Comparison of ENCODE assay signal across 8 cellular contexts in genomic region chr7:7967909-7968543, GRCh38. TPM values are rescaled to one million over a fixed set of nuclear protein-coding genes. Genes with fewer than 3 reads are reported as not detected.
DNase-seq lines count a peak whose midpoint lies in the region; ATAC-seq and TF ChIP-seq lines count a peak whose summit lies in the region.

No MANE protein-coding gene starts in this region.

- H3K27ac ChIP-seq in CD4-positive, alpha-beta memory T cell (ENCODE audit: low read depth, low read length): peak overlapping the region; percentile 76
- peak overlapping the region; percentile 58 to 97 for H3K27ac ChIP-seq in coronary artery
- H3K27ac ChIP-seq in neural cell (ENCODE audit: low read length): no peak overlapping the region

- H3K27ac Mint-ChIP-seq in CD4-positive, alpha-beta memory T cell: peak overlapping the region; percentile 66 to 99 (median 96)

- peak overlapping the region; percentile 92 to 100 (median 98) for H3K4me3 Mint-ChIP-seq in CD4-positive, alpha-beta memory T cell

- H4K20me1 ChIP-seq in neural cell (ENCODE audit: insufficient read depth): no peaks in the 10 kb centered on the region

- no peak overlapping the region for H2AFZ ChIP-seq in neural cell (ENCODE audit: low read depth, low read length)

- no peak overlapping the region for H3K9ac ChIP-seq in neural cell (ENCODE audit: low read length)

- H3K9me2 ChIP-seq in neural cell (ENCODE audit: insufficient read depth, low read length): no peaks in the 10 kb centered on the region

- no peaks in the 10 kb centered on the region for H3K9me3 ChIP-seq in CD4-positive, alpha-beta memory T cell (ENCODE audit: control insufficient read depth in 1 of 2, low read length in 2 of 2)
- H3K9me3 ChIP-seq in MG63: no peaks in the 10 kb centered on the region
- H3K9me3 ChIP-seq in neural cell (ENCODE audit: low read length): no peaks in the 10 kb centered on the region

- TF ChIP-seq CTCF in coronary artery (IDR thresholded peaks at IDR 0.05): no peak
- no peak for TF ChIP-seq CTCF in neural cell (IDR thresholded peaks at IDR 0.05; ENCODE audit: poor library complexity, severe bottlenecking)

- H3K4me1 ChIP-seq in CD4-positive, alpha-beta memory T cell (ENCODE audit: insufficient read depth, low read length): peaks cover 43% of the 10 kb centered on the region

- POLR2A ChIA-PET in CD4-positive, alpha-beta memory T cell (lab: Charles Lee; ENCODE audit: partially characterized antibody): interaction anchor here (0.5 to 6.3 kb wide), 40 partner anchors 10 to 786 kb away, joined by 3 to 102 read pairs (median 4); partner anchors contain the start of genes C1GALT1 and UMAD1

- ATAC-seq in HG03378 (IDR thresholded peaks at IDR 0.05; ENCODE audit: unreplicated experiment): no peak
- no peak for ATAC-seq in left lobe of liver

- no peaks in the 10 kb centered on the region for H3K27me3 ChIP-seq in CD4-positive, alpha-beta memory T cell (ENCODE audit: insufficient read depth, low read length)
- H3K27me3 ChIP-seq in MG63: no peaks in the 10 kb centered on the region
- H3K27me3 ChIP-seq in neural cell (ENCODE audit: insufficient read depth, low read depth, low read length): no peaks in the 10 kb centered on the region

- H3K4me3 ChIP-seq in CD4-positive, alpha-beta memory T cell (ENCODE audit: low read length in 2 of 2): peak overlapping the region; percentile 59 to 99
- peak overlapping the region; percentile 73 for H3K4me3 ChIP-seq in MG63
- peak overlapping the region; percentile 95 for H3K4me3 ChIP-seq in coronary artery
- peak overlapping the region; percentile 88 for H3K4me3 ChIP-seq in neural cell (ENCODE audit: low read length)

- DNase-seq in CD4-positive, alpha-beta memory T cell: peak in 2 of 5 donors; percentile 20
- DNase-seq in MG63: no peak
- no peak for DNase-seq in coronary artery (ENCODE audit: low spot score)
- DNase-seq in left lobe of liver (ENCODE audit: low spot score): no peak
- DNase-seq in SHP77 treated with DMSO at 0.1 percent for 48 hours (lab: John Stamatoyannopoulos, UW): no peak
- no peak for DNase-seq in pons (ENCODE audit: low spot score)

- CTCF ChIA-PET in CD4-positive, alpha-beta memory T cell (lab: Charles Lee; ENCODE audit: partially characterized antibody): interaction anchor here (0.6 to 3.8 kb wide), 9 partner anchors 24 to 287 kb away, joined by 3 to 15 read pairs (median 3); no protein-coding TSS in a partner anchor

- H3K4me2 ChIP-seq in neural cell (ENCODE audit: low read length): peak overlapping the region; percentile 57

- TF ChIP-seq RAD21 in neural cell (conservative IDR thresholded peaks at IDR 0.05): no peak

- H3K27me3 Mint-ChIP-seq in CD4-positive, alpha-beta memory T cell: no peaks in the 10 kb centered on the region

- peaks cover 0 to 2% of the 10 kb centered on the region in 2 donors for H3K36me3 Mint-ChIP-seq in CD4-positive, alpha-beta memory T cell

- H3K79me2 ChIP-seq in neural cell (replicated peaks; ENCODE audit: insufficient read depth, low read length): peaks cover 28% of the 10 kb centered on the region

- intact Hi-C loops in CD4-positive, alpha-beta memory T cell (cut with micrococcal nuclease): loop anchor here (1.0 to 5.0 kb wide), 10 partner anchors 24 to 785 kb away; partner anchors contain the start of genes C1GALT1, MIOS and UMAD1

- H3K4me1 Mint-ChIP-seq in CD4-positive, alpha-beta memory T cell: peaks cover 14 to 25% (median 15%) of the 10 kb centered on the region in 4 donors

- no peaks in the 10 kb centered on the region for H3K9me3 Mint-ChIP-seq in CD4-positive, alpha-beta memory T cell

- H3F3A ChIP-seq in neural cell (ENCODE audit: insufficient read depth, low read length, poor library complexity, severe bottlenecking): no peaks in the 10 kb centered on the region

- H3K36me3 ChIP-seq in CD4-positive, alpha-beta memory T cell (ENCODE audit: insufficient read depth, low read length): no peaks in the 10 kb centered on the region
- H3K36me3 ChIP-seq in MG63: no peaks in the 10 kb centered on the region
- no peaks in the 10 kb centered on the region for H3K36me3 ChIP-seq in neural cell (ENCODE audit: insufficient read depth, low read length)

- no peak for TF ChIP-seq EP300 in neural cell (conservative IDR thresholded peaks at IDR 0.05; ENCODE audit: poor library complexity, severe bottlenecking)

TF ChIP-seq in neural cell, 6 proteins besides CTCF, POLR2A, EP300 and RAD21:
- TF ChIP-seq EZH2 (IDR thresholded peaks at IDR 0.05; ENCODE audit: borderline replicate concordance, insufficient read depth, low read length, poor library complexity, severe bottlenecking): no peak
TF ChIP-seq in neural cell: peak in this region for 0.

RNA-seq across cellular contexts. Expression of gene GLCCI1, which starts 0.6 kb away (rescaled TPM):
- 10 to 100 TPM; 46.7 to 49.7 TPM for total RNA-seq in CD4-positive, alpha-beta memory T cell
- polyA plus RNA-seq in CD4-positive, alpha-beta memory T cell: 10 to 100 TPM; 10.4 to 21.9 TPM
- 0.76 and 2.9 TPM in 2 replicates for total RNA-seq in MG63 (2014; rRNA removed; shearing (Covaris generic); ENCODE audit: low replicate concordance)
- 37.2 and 38.4 TPM in 2 replicates for polyA plus RNA-seq in neural cell
- polyA minus RNA-seq in neural cell: 48.5 and 48.9 TPM in 2 replicates
- 4.4 TPM for total RNA-seq in left lobe of liver
